Comparison of ENCODE assay signal across 8 cellular contexts in genomic region chr19:14005381-14006084, GRCh38. TPM values are rescaled to one million over a fixed set of nuclear protein-coding genes. Genes with fewer than 3 reads are reported as not detected.
DNase-seq lines count a peak whose midpoint lies in the region; ATAC-seq, FAIRE-seq and TF ChIP-seq lines count a peak whose summit lies in the region.

No MANE protein-coding gene starts in this region.

- peak overlapping the region; percentile 92 for H3K4me3 Mint-ChIP-seq in WTC11

- H3K4me1 Mint-ChIP-seq in WTC11 = peaks cover 19% of the 10 kb centered on the region

- H3K9me3 Mint-ChIP-seq in WTC11 = no peaks in the 10 kb centered on the region

- H3K4me3 ChIP-seq in bronchial epithelial cell (ENCODE audit: low read depth, low read length) = peak overlapping the region; percentile 70

- POLR2A ChIA-PET in GM10248 (lab: Yijun Ruan, JAX) (interaction anchor here (1.0 to 1.1 kb wide), 2 partner anchors 26 to 76 kb away, joined by 3 to 6 read pairs; partner anchors contain the start of gene IL27RA), WTC11 (lab: Charles Lee) (interaction anchor here (1.1 to 1.8 kb wide), 5 partner anchors 10 to 52 kb away, joined by 3 to 11 read pairs (median 5); partner anchors contain the start of gene IL27RA)

- no peaks in the 10 kb centered on the region for H3K36me3 ChIP-seq in bronchial epithelial cell (ENCODE audit: control insufficient read depth, insufficient read depth, low read length)

- ATAC-seq in HG02852 (IDR thresholded peaks at IDR 0.05; ENCODE audit: unreplicated experiment) = peak; percentile 32
- ATAC-seq in WTC11 = peak; percentile 62
- ATAC-seq in GM18517 (IDR thresholded peaks at IDR 0.05; ENCODE audit: unreplicated experiment) = no peak

- DNase-seq in GM10248 (ENCODE audit: extremely low spot score) (peak; percentile 87), NCI-H2196 treated with DMSO at 0.1 percent for 48 hours (lab: John Stamatoyannopoulos, UW; ENCODE audit: unreplicated experiment) (peak; percentile 77), WTC11 (ENCODE audit: low spot score) (peak; percentile 95), bronchial epithelial cell (ENCODE audit: low read depth) (peak; percentile 50), islet precursor cell (peak; percentile 92), smooth muscle cell of the brain vasculature (ENCODE audit: low read depth, low spot score) (peak; percentile 40)

- no peak for FAIRE-seq in bronchial epithelial cell (lab: Jason Lieb, UNC)

- no peaks in the 10 kb centered on the region for H3K27me3 ChIP-seq in bronchial epithelial cell (ENCODE audit: control insufficient read depth, insufficient read depth, low read length)

- TF ChIP-seq CTCF in GM10248 (IDR thresholded peaks at IDR 0.05; ENCODE audit: control extremely low read depth, extremely low read depth, low read depth, missing control alignments) (no peak), WTC11 (IDR thresholded peaks at IDR 0.05) (no peak), bronchial epithelial cell (IDR thresholded peaks at IDR 0.05; ENCODE audit: insufficient read depth, low read length, severe bottlenecking) (no peak)

- peaks cover 4% of the 10 kb centered on the region for H3K36me3 Mint-ChIP-seq in WTC11

- peak overlapping the region; percentile 97 for H3K27ac Mint-ChIP-seq in WTC11

- H3K27me3 Mint-ChIP-seq in WTC11 (ENCODE audit: low read depth) = peaks cover 4% of the 10 kb centered on the region

- CTCF ChIA-PET in GM10248 (lab: Yijun Ruan, JAX) (interaction anchor here (1.0 to 2.4 kb wide), 5 partner anchors 16 to 143 kb away, joined by 3 to 7 read pairs (median 3); no protein-coding TSS in a partner anchor), WTC11 (lab: Charles Lee) (interaction anchor here (1.0 to 3.0 kb wide), 10 partner anchors 16 to 131 kb away, joined by 3 to 19 read pairs (median 6); partner anchors contain the start of genes ASF1B, IL27RA and MISP3)

TF ChIP-seq in WTC11, 78 proteins besides CTCF, POLR2A, EP300 and RAD21:
- TF ChIP-seq SP1 (CRISPR knock-in tag; conservative IDR thresholded peaks at IDR 0.05) = peak; percentile 56; the same call in 1 of the 2 replicates
- TF ChIP-seq TCF7 (CRISPR knock-in tag; IDR thresholded peaks at IDR 0.05; ENCODE audit: low read depth) = no peak
- TF ChIP-seq SMAD3 (CRISPR knock-in tag; IDR thresholded peaks at IDR 0.05; ENCODE audit: borderline replicate concordance) = no peak
- TF ChIP-seq GTF2I (CRISPR knock-in tag; conservative IDR thresholded peaks at IDR 0.05) = peak; percentile 96

RNA-seq across cellular contexts. Expression of gene RFX1, which starts 0.6 kb away (rescaled TPM):
- total RNA-seq in WTC11 (2021) (20.4 to 23.2 TPM (median 21.4 TPM) in 3 replicates), bronchial epithelial cell (0.79 and 2.2 TPM in 2 replicates)

RNA-seq across cellular contexts. Expression of gene RLN3, which starts 22.4 kb away (rescaled TPM):
- not detected in 3 replicates for total RNA-seq in WTC11 (2021)
- total RNA-seq in bronchial epithelial cell = not detected in 2 replicates

RNA-seq across cellular contexts. Expression of gene IL27RA, which starts 26.0 kb away (rescaled TPM):
- total RNA-seq in WTC11 (2021) (11.8 to 12.2 TPM (median 12.0 TPM) in 3 replicates), bronchial epithelial cell (0.26 TPM in 2 replicates)

RNA-seq across cellular contexts. Expression of gene DCAF15, which starts 53.2 kb away (rescaled TPM):
- total RNA-seq in WTC11 (2021) (82.9 to 89.0 TPM (median 83.3 TPM) in 3 replicates), bronchial epithelial cell (6.3 and 8.2 TPM in 2 replicates)

RNA-seq across cellular contexts. Expression of gene PALM3, which starts 56.3 kb away (rescaled TPM):
- total RNA-seq in WTC11 (2021) = 25.9 to 31.1 TPM (median 28.6 TPM) in 3 replicates
- not detected in 2 replicates for total RNA-seq in bronchial epithelial cell

Comparison
In these comparisons a context has a peak if more than half of its experiments do, and no peak if none do; other contexts are left out.
1. DNase-seq: peak in every context shown above with its lines; median percentile 95 in WTC11; 92 in islet precursor cell; 87 in GM10248; 77 in NCI-H2196 treated with DMSO at 0.1 percent for 48 hours; 50 in bronchial epithelial cell; 40 in smooth muscle cell of the brain vasculature.
2. RNA of gene IL27RA, which starts 26.0 kb away (total RNA-seq): 11.8 to 12.2 TPM in WTC11; 0.26 TPM in bronchial epithelial cell; every median in the first group is over 10 times any median in the second.